11 cellular contexts compared by ENCODE assay signal in genomic region chr3:191136347-191136746, GRCh38.
A peak's percentile ranks its signal among the peaks of the same experiment; 100 is the strongest.
DNase-seq lines count a peak whose midpoint lies in the region; ATAC-seq and TF ChIP-seq lines count a peak whose summit lies in the region.
"Had no signal": no experiment of that assay in that cellular context is flagged by ENCODE, and none has a peak within 500 bp of the region (broad histone marks: within the 10 kb centered on the region; RNA-seq: fewer than 3 reads in every experiment).

No MANE protein-coding gene starts in this region.

- peak; percentile 35 for TF ChIP-seq CTCF in GM13977 (IDR thresholded peaks at IDR 0.05; ENCODE audit: extremely low read depth, insufficient read depth, missing control alignments)
- peak; percentile 37 for TF ChIP-seq CTCF in foreskin fibroblast (IDR thresholded peaks at IDR 0.05; ENCODE audit: low read depth, low read length)

- in situ Hi-C loops in GM13977 (cut with MboI; ENCODE audit: low pct_unique_long_range_greater_than_20kb, low sequenced_read_pairs, unreplicated experiment) = loop anchor here (25.0 kb wide), 1 partner anchor 251 kb away; no protein-coding TSS in a partner anchor

- H3K4me3 ChIP-seq in foreskin fibroblast (ENCODE audit: low read depth in 1 of 2, low read length in 2 of 2) = no peak overlapping the region
- H3K4me3 ChIP-seq: SK-N-MC, uterus had no signal

- ATAC-seq in GM19452 (IDR thresholded peaks at IDR 0.05; ENCODE audit: unreplicated experiment) = no peak
- ATAC-seq in GM21447 (IDR thresholded peaks at IDR 0.05; ENCODE audit: unreplicated experiment) = no peak

- DNase-seq in AG08395 (ENCODE audit: low spot score) (peak; percentile 10), GM13977 (ENCODE audit: low spot score) (no peak), OCI-M1 (lab: John Stamatoyannopoulos, UW) (peak; percentile 2), foreskin fibroblast (peak in 1 of 2 donors; percentile 52), hypothalamus (lab: John Stamatoyannopoulos, UW) (no peak), NCI-H2227 treated with DMSO at 0.1 percent for 48 hours (lab: John Stamatoyannopoulos, UW) (no peak)
- DNase-seq: activated naive CD4-positive, alpha-beta T cell; uterus had no signal

Comparison
In these comparisons a context has a peak if more than half of its experiments do, and no peak if none do; other contexts are left out.
1. DNase-seq: peak in AG08395 (single experiment) and OCI-M1 (single experiment); none in GM13977 (single experiment), hypothalamus (0 of 51) and NCI-H2227 treated with DMSO at 0.1 percent for 48 hours (single experiment).